24 cellular contexts compared by ENCODE assay signal in genomic region chr7:38846280-38846679, GRCh38.
DNase-seq lines count a peak whose midpoint lies in the region; ATAC-seq and TF ChIP-seq lines count a peak whose summit lies in the region.
"Had no signal": no experiment of that assay in that cellular context is flagged by ENCODE, and none has a peak within 500 bp of the region (broad histone marks: within the 10 kb centered on the region; RNA-seq: fewer than 3 reads in every experiment).

No MANE protein-coding gene starts in this region.

- H3K9me3 Mint-ChIP-seq in CD4-positive, alpha-beta memory T cell: no peaks in the 10 kb centered on the region

- peak; percentile 16 for DNase-seq in AG09319 (ENCODE audit: extremely low read depth, low read depth)
- DNase-seq in ELR (ENCODE audit: low read depth): peak; percentile 61
- peak; percentile 83 for DNase-seq in RPMI7951 (ENCODE audit: low read depth)
- DNase-seq in NCI-H146 treated with DMSO at 0.1 percent for 48 hours (lab: John Stamatoyannopoulos, UW; ENCODE audit: unreplicated experiment): no peak
- no peak for DNase-seq in glomerular visceral epithelial cell (ENCODE audit: extremely low spot score)
- DNase-seq in CD4-positive, alpha-beta memory T cell: no peak
- DNase-seq: activated CD8-positive, alpha-beta memory T cell treated with anti-CD3 and anti-CD28 coated beads for 24 hours; brain microvascular endothelial cell; DMS 273 treated with DMSO at 0.1 percent for 48 hours; dorsolateral prefrontal cortex; lower lobe of right lung; MM.1S; NCI-H187 treated with DMSO at 0.1 percent for 48 hours; NCI-H510A; SHP77; sigmoid colon; stimulated activated CD4-positive, alpha-beta T cell treated with anti-CD3 and anti-CD28 coated beads, Interleukin-2, amount 100 ng/mL, for 24 hours; stomach had no signal

- POLR2A ChIA-PET in CD4-positive, alpha-beta memory T cell (lab: Charles Lee; ENCODE audit: partially characterized antibody): no interaction called here

- no peaks in the 10 kb centered on the region for H3K27me3 ChIP-seq in iPS-20b (ENCODE audit: insufficient read depth, low read length)
- H3K27me3 ChIP-seq in CD4-positive, alpha-beta memory T cell (ENCODE audit: insufficient read depth, low read length): no peaks in the 10 kb centered on the region
- H3K27me3 ChIP-seq: brain microvascular endothelial cell, dorsolateral prefrontal cortex, sigmoid colon, stomach, vagina had no signal

- no peak overlapping the region for H3K4me3 ChIP-seq in iPS-20b (ENCODE audit: low read length)
- H3K4me3 ChIP-seq in CD4-positive, alpha-beta memory T cell (ENCODE audit: low read length in 2 of 2): no peak overlapping the region
- H3K4me3 ChIP-seq: dorsolateral prefrontal cortex, lower lobe of right lung, sigmoid colon, stomach, vagina had no signal

- no peak overlapping the region for H3K4me3 Mint-ChIP-seq in CD4-positive, alpha-beta memory T cell
- H3K4me3 Mint-ChIP-seq: activated naive CD8-positive, alpha-beta T cell had no signal

- peaks cover 12 to 26% (median 14%) of the 10 kb centered on the region in 4 donors for H3K4me1 Mint-ChIP-seq in CD4-positive, alpha-beta memory T cell

- no peak for TF ChIP-seq CTCF in AG09319 (IDR thresholded peaks at IDR 0.05; ENCODE audit: low read depth, low read length)

- H3K36me3 Mint-ChIP-seq in CD4-positive, alpha-beta memory T cell: peaks cover 9 to 29% of the 10 kb centered on the region in 2 donors

- peaks cover 6% of the 10 kb centered on the region; the same call in 1 of the 2 replicates for H3K36me3 ChIP-seq in iPS-20b (ENCODE audit: insufficient read depth, low read depth, low read length)
- H3K36me3 ChIP-seq in CD4-positive, alpha-beta memory T cell (ENCODE audit: insufficient read depth, low read length): no peaks in the 10 kb centered on the region
- H3K36me3 ChIP-seq: brain microvascular endothelial cell, lower lobe of right lung, sigmoid colon, vagina had no signal

- no peaks in the 10 kb centered on the region for H3K9me3 ChIP-seq in iPS-20b (ENCODE audit: insufficient read depth, low read depth, low read length)
- H3K9me3 ChIP-seq in CD4-positive, alpha-beta memory T cell (ENCODE audit: control insufficient read depth in 1 of 2, low read length in 2 of 2): no peaks in the 10 kb centered on the region
- H3K9me3 ChIP-seq: lower lobe of right lung, sigmoid colon, stomach, vagina had no signal

- no peaks in the 10 kb centered on the region for H3K27me3 Mint-ChIP-seq in CD4-positive, alpha-beta memory T cell
- H3K27me3 Mint-ChIP-seq: activated naive CD8-positive, alpha-beta T cell had no signal

- intact Hi-C loops in CD4-positive, alpha-beta memory T cell (cut with micrococcal nuclease): no loop called here

- peak overlapping the region; percentile 5 for H3K27ac ChIP-seq in iPS-20b (ENCODE audit: low read length)
- H3K27ac ChIP-seq in CD4-positive, alpha-beta memory T cell (ENCODE audit: low read depth, low read length): no peak overlapping the region
- H3K27ac ChIP-seq: brain microvascular endothelial cell, epithelial cell of prostate, lower lobe of right lung, sigmoid colon, stomach, vagina had no signal

- H3K4me1 ChIP-seq in iPS-20b (ENCODE audit: insufficient read depth, low read length): peaks cover 6% of the 10 kb centered on the region
- H3K4me1 ChIP-seq in CD4-positive, alpha-beta memory T cell (ENCODE audit: insufficient read depth, low read length): no peaks in the 10 kb centered on the region
- H3K4me1 ChIP-seq: lower lobe of right lung, stomach, vagina had no signal

- no peak for ATAC-seq in HG03460 (IDR thresholded peaks at IDR 0.05; ENCODE audit: unreplicated experiment)
- ATAC-seq: activated CD4-positive, CD25-positive, alpha-beta regulatory T cell treated with anti-CD3 and anti-CD28 coated beads, Interleukin-2, amount 50 U/mL, for 24 hours; lower lobe of right lung had no signal

- no peak overlapping the region for H3K9ac ChIP-seq in iPS-20b (ENCODE audit: low read depth, low read length)

- H3K27ac Mint-ChIP-seq in CD4-positive, alpha-beta memory T cell: peak overlapping the region in 1 of 7 donors; percentile 3
- H3K27ac Mint-ChIP-seq: activated naive CD8-positive, alpha-beta T cell had no signal

- CTCF ChIA-PET in CD4-positive, alpha-beta memory T cell (lab: Charles Lee; ENCODE audit: partially characterized antibody): no interaction called here

Comparison
In these comparisons a context has a peak if more than half of its experiments do, and no peak if none do; other contexts are left out.
1. DNase-seq: peak in AG09319 (single experiment), ELR (single experiment) and RPMI7951 (single experiment); none in NCI-H146 treated with DMSO at 0.1 percent for 48 hours (single experiment), glomerular visceral epithelial cell (single experiment) and CD4-positive, alpha-beta memory T cell (0 of 5).